In genomic region chr2:30711646-30712085, GRCh38 we compare ENCODE assay signal across 8 cellular contexts.
A peak's percentile ranks its signal among the peaks of the same experiment; 100 is the strongest.
DNase-seq lines count a peak whose midpoint lies in the region; TF ChIP-seq lines count a peak whose summit lies in the region.

No MANE protein-coding gene starts in this region.

- no peak overlapping the region for H3K27ac Mint-ChIP-seq in activated T-cell treated with anti-CD3 and anti-CD28 coated beads, Interleukin-2, amount 50 U/mL, for 24 hours
- H3K27ac Mint-ChIP-seq in neural progenitor cell: no peak overlapping the region

- TF ChIP-seq CTCF in Peyer's patch (IDR thresholded peaks at IDR 0.05) (peak; percentile 93 to 100 (median 100)), neural progenitor cell (IDR thresholded peaks at IDR 0.05) (peak; percentile 98)

- H3K4me3 ChIP-seq in Peyer's patch: no peak overlapping the region
- H3K4me3 ChIP-seq in neural progenitor cell: no peak overlapping the region

- H3K9me3 ChIP-seq in Peyer's patch: no peaks in the 10 kb centered on the region
- H3K9me3 ChIP-seq in neural progenitor cell (ENCODE audit: low read depth): no peaks in the 10 kb centered on the region

- H4K20me1 ChIP-seq in neural progenitor cell (ENCODE audit: low read depth): no peaks in the 10 kb centered on the region

- H3K36me3 ChIP-seq in Peyer's patch (no peaks in the 10 kb centered on the region), neural progenitor cell (no peaks in the 10 kb centered on the region)

- H3K36me3 Mint-ChIP-seq in activated T-cell treated with anti-CD3 and anti-CD28 coated beads, Interleukin-2, amount 50 U/mL, for 24 hours (ENCODE audit: low read depth): no peaks in the 10 kb centered on the region
- H3K36me3 Mint-ChIP-seq in neural progenitor cell: no peaks in the 10 kb centered on the region

- no peak overlapping the region for H3K4me3 Mint-ChIP-seq in activated T-cell treated with anti-CD3 and anti-CD28 coated beads, Interleukin-2, amount 50 U/mL, for 24 hours
- no peak overlapping the region for H3K4me3 Mint-ChIP-seq in neural progenitor cell

- H3K4me1 ChIP-seq in Peyer's patch: no peaks in the 10 kb centered on the region
- no peaks in the 10 kb centered on the region for H3K4me1 ChIP-seq in neural progenitor cell

- H3K9ac ChIP-seq in neural progenitor cell: no peak overlapping the region

- no peak overlapping the region for H3K4me2 ChIP-seq in neural progenitor cell

- H3F3A ChIP-seq in neural progenitor cell (ENCODE audit: low read depth): peaks cover 3% of the 10 kb centered on the region

- H3K9me3 Mint-ChIP-seq in activated T-cell treated with anti-CD3 and anti-CD28 coated beads, Interleukin-2, amount 50 U/mL, for 24 hours: no peaks in the 10 kb centered on the region
- peaks cover 10% of the 10 kb centered on the region for H3K9me3 Mint-ChIP-seq in neural progenitor cell

- no peaks in the 10 kb centered on the region for H3K79me2 ChIP-seq in neural progenitor cell (ENCODE audit: low read depth)

- no peak for TF ChIP-seq POLR2A in Peyer's patch (IDR thresholded peaks at IDR 0.05)

- H2AFZ ChIP-seq in neural progenitor cell (replicated peaks): no peak overlapping the region

- H3K27me3 ChIP-seq in Peyer's patch: no peaks in the 10 kb centered on the region
- no peaks in the 10 kb centered on the region for H3K27me3 ChIP-seq in neural progenitor cell

- no peak overlapping the region for H3K27ac ChIP-seq in Peyer's patch
- H3K27ac ChIP-seq in neural progenitor cell: no peak overlapping the region
- no peak overlapping the region for H3K27ac ChIP-seq in substantia nigra (ENCODE audit: low read depth, low read length, poor library complexity, severe bottlenecking)

- DNase-seq in ELF-1 (ENCODE audit: low read depth, low spot score) (peak; percentile 93), GOT3 (lab: John Stamatoyannopoulos, UW) (peak; percentile 57), LHCN-M2 (ENCODE audit: low read depth) (peak; percentile 86), Peyer's patch (peak; percentile 73 to 95 (median 86)), fibroblast of peridontal ligament (ENCODE audit: extremely low read depth) (peak; percentile 92), neural progenitor cell (ENCODE audit: low spot score) (peak; percentile 92), substantia nigra (lab: John Stamatoyannopoulos, UW) (peak in 41 of 49 donors; percentile 5 to 76 (median 43))
- DNase-seq in activated T-cell treated with anti-CD3 and anti-CD28 coated beads, Interleukin-2, amount 50 U/mL, for 24 hours: peak; percentile 81

- peaks cover 16% of the 10 kb centered on the region for H3K4me1 Mint-ChIP-seq in activated T-cell treated with anti-CD3 and anti-CD28 coated beads, Interleukin-2, amount 50 U/mL, for 24 hours (ENCODE audit: low read depth)
- H3K4me1 Mint-ChIP-seq in neural progenitor cell: peaks cover 3% of the 10 kb centered on the region

- no peaks in the 10 kb centered on the region for H3K27me3 Mint-ChIP-seq in activated T-cell treated with anti-CD3 and anti-CD28 coated beads, Interleukin-2, amount 50 U/mL, for 24 hours
- H3K27me3 Mint-ChIP-seq in neural progenitor cell (ENCODE audit: insufficient read depth, low read depth): peaks cover 4% of the 10 kb centered on the region

Comparison
In these comparisons a context has a peak if more than half of its experiments do, and no peak if none do; other contexts are left out.
1. DNase-seq: peak in every context shown above with its lines; median percentile 93 in ELF-1; 92 in fibroblast of peridontal ligament; 92 in neural progenitor cell; 86 in LHCN-M2; 86 in Peyer's patch; 81 in activated T-cell treated with anti-CD3 and anti-CD28 coated beads, Interleukin-2, amount 50 U/mL, for 24 hours; 57 in GOT3; 43 in substantia nigra.